8 cellular contexts compared by ENCODE assay signal in the genomic region with DNA sequence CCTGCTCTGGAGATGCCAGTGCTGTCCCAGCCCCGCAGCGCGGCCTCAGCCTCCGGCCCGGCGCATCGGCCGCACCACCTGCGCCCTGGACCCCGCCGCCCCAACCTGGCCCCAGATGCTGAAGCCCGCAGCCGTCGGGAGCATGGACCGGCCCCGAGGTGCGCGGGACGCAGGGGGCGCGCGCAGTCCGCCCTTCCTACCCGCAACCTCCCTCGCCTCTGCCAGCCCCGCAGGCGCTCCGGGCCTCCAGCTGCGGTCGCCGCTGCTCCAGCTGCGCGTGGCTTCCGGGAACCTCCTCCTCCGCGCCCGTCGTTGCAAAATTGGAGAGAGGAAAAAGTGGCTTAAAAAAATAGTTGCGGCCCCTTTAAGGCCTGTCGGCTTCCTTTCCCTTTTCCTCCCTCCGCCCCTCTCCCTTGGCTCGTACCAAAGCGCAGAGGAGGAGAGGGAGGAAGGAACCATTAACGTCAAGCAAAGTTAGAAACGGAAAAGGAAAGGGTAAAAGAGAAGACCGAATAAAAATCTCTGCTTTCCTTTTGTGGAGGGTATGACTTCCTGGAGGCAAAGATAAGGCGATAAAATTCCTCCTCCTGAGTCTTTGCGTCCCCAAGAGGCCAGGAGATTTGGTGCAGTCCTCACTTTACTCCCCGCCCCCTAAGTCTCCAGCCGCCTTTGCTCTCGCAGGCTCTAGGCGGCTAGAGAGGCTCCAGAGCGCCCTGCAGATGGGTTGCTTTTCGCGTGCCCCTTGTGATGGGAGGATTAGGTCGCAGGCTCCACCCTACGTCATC. TPM values are rescaled to one million over a fixed set of nuclear protein-coding genes. Genes with fewer than 3 reads are reported as not detected.
DNase-seq lines count a peak whose midpoint lies in the region; ATAC-seq lines count a peak whose summit lies in the region.

A gene with protein sequence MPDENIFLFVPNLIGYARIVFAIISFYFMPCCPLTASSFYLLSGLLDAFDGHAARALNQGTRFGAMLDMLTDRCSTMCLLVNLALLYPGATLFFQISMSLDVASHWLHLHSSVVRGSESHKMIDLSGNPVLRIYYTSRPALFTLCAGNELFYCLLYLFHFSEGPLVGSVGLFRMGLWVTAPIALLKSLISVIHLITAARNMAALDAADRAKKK (minus strand): TSS at position 343 of the 785 bp plus-strand sequence. CDS start 369 bp downstream, outside the sequence.

- H3K4me3 Mint-ChIP-seq in activated CD4-positive, alpha-beta T cell treated with anti-CD3 and anti-CD28 coated beads, Interleukin-2, amount 10 ng/mL, durations not matched to agents 7 days and 5 days = peak within 1 kb of the TSS; percentile 98

- intact Hi-C loops in left colon (cut with DNase I, micrococcal nuclease) = loop anchor here in 1 of 2 donors (10.0 kb wide), 1 partner anchor 62 kb away; a partner anchor contains a TSS

- peak within 1 kb of the TSS; percentile 100 for H3K27ac Mint-ChIP-seq in activated CD4-positive, alpha-beta T cell treated with anti-CD3 and anti-CD28 coated beads, Interleukin-2, amount 10 ng/mL, durations not matched to agents 7 days and 5 days

- H3K4me1 Mint-ChIP-seq in activated CD4-positive, alpha-beta T cell treated with anti-CD3 and anti-CD28 coated beads, Interleukin-2, amount 10 ng/mL, durations not matched to agents 7 days and 5 days = peaks cover 31% of the 10 kb centered on the region

- DNase-seq in C1 segment of cervical spinal cord (lab: John Stamatoyannopoulos, UW) (peak; percentile 22 to 96 (median 88)), NCI-H69 (lab: John Stamatoyannopoulos, UW) (peak; percentile 99), cortex of kidney (lab: John Stamatoyannopoulos, UW) (peak; percentile 64), left colon (peak; percentile 93 to 96)
- DNase-seq in activated CD4-positive, alpha-beta T cell treated with anti-CD3 and anti-CD28 coated beads, Interleukin-2, amount 10 ng/mL, durations not matched to agents 7 days and 5 days = peak; percentile 95
- peak; percentile 95 for DNase-seq in stimulated activated CD4-positive, alpha-beta T cell treated with anti-CD3 and anti-CD28 coated beads, Interleukin-1b, Interleukin-23, amount 100 ng/mL, for 48 hours

- CTCF ChIA-PET in activated CD4-positive, alpha-beta T cell treated with anti-CD3 and anti-CD28 coated beads, Interleukin-2, amount 10 ng/mL, durations not matched to agents 7 days and 5 days (lab: Charles Lee) = interaction anchor here (0.6 to 2.2 kb wide), 11 partner anchors 8 to 109 kb away, joined by 3 to 4 read pairs (median 3); a partner anchor contains a TSS

- H3K36me3 Mint-ChIP-seq in activated CD4-positive, alpha-beta T cell treated with anti-CD3 and anti-CD28 coated beads, Interleukin-2, amount 10 ng/mL, durations not matched to agents 7 days and 5 days (ENCODE audit: low read depth) = peaks cover 20% of the 10 kb centered on the region

- ATAC-seq in GM19324 (IDR thresholded peaks at IDR 0.05; ENCODE audit: low FRiP score, unreplicated experiment) = peak; percentile 92
- ATAC-seq in HG03469 (IDR thresholded peaks at IDR 0.05; ENCODE audit: unreplicated experiment) = peak; percentile 85
- ATAC-seq in left colon = peak; percentile 93

- POLR2A ChIA-PET in activated CD4-positive, alpha-beta T cell treated with anti-CD3 and anti-CD28 coated beads, Interleukin-2, amount 10 ng/mL, durations not matched to agents 7 days and 5 days (lab: Charles Lee) = no interaction called here

- no peaks in the 10 kb centered on the region for H3K27me3 Mint-ChIP-seq in activated CD4-positive, alpha-beta T cell treated with anti-CD3 and anti-CD28 coated beads, Interleukin-2, amount 10 ng/mL, durations not matched to agents 7 days and 5 days

- no peaks in the 10 kb centered on the region for H3K9me3 Mint-ChIP-seq in activated CD4-positive, alpha-beta T cell treated with anti-CD3 and anti-CD28 coated beads, Interleukin-2, amount 10 ng/mL, durations not matched to agents 7 days and 5 days

RNA-seq across cellular contexts. Expression of the gene that starts here (rescaled TPM):
- 10 to 100 TPM; 62.5 to 82.1 TPM for total RNA-seq in activated CD4-positive, alpha-beta T cell treated with anti-CD3 and anti-CD28 coated beads, Interleukin-2, amount 10 ng/mL, durations not matched to agents 7 days and 5 days
- 10 to 100 TPM; 62.9 to 85.3 TPM for total RNA-seq in left colon

Comparison
In these comparisons a context has a peak if more than half of its experiments do, and no peak if none do; other contexts are left out.
1. Peak in every context shown above with its lines: DNase-seq and ATAC-seq.